ENCODE assay signal across 10 cellular contexts in the genomic region with DNA sequence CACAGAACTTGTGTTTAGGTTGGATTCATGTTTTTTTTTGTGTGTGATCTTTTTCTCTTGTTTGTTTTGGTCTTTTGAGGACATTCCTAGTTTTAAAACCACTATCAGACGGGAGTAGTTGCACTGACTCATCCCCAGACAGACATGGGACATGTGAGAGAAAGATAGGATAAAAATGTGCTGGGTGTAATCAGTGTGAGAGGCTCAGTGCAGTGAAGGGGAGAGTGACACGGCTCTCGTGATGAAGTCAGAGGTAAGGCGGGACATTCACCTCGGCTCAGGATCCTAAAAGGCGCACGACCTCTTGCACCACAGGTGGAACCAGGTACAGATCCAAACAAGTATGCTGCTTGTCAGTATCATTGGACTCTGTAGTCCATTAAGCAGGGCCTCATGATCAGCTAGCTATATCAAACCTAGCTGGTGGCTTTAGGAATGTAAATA. TPM values are rescaled to one million over a fixed set of nuclear protein-coding genes. Genes with fewer than 3 reads are reported as not detected.
A peak's percentile ranks its signal among the peaks of the same experiment; 100 is the strongest.
DNase-seq lines count a peak whose midpoint lies in the region; ATAC-seq and TF ChIP-seq lines count a peak whose summit lies in the region.
"Had no signal": no experiment of that assay in that cellular context is flagged by ENCODE, and none has a peak within 500 bp of the region (broad histone marks: within the 10 kb centered on the region; RNA-seq: fewer than 3 reads in every experiment).

No MANE protein-coding gene starts in this region.

- 25% methylated on average over 7 of the region's 7 CpGs for WGBS in right lobe of liver (ENCODE audit: insufficient coverage, low coverage, low lambda C conversion rate, missing lambda C conversion rate)

- H3K27ac ChIP-seq in right lobe of liver (peak overlapping the region in 2 of 3 donors; percentile 34 to 41), upper lobe of right lung (peak overlapping the region; percentile 38)
- H3K27ac ChIP-seq: 22Rv1 had no signal

- H3K36me3 ChIP-seq in right lobe of liver: no peaks in the 10 kb centered on the region
- peaks cover 5% of the 10 kb centered on the region for H3K36me3 ChIP-seq in upper lobe of right lung

- H3K4me1 ChIP-seq in right lobe of liver (peaks cover 0 to 93% (median 28%) of the 10 kb centered on the region in 4 donors), upper lobe of right lung (peaks cover 83% of the 10 kb centered on the region)

- no peak for DNase-seq in activated naive CD8-positive, alpha-beta T cell treated with anti-CD3 and anti-CD28 coated beads, Interleukin-2, amount 50 U/mL, for 24 hours
- DNase-seq in chondrocyte (ENCODE audit: low spot score) (no peak), right lobe of liver (peak; percentile 55 to 79 (median 78)), upper lobe of right lung (no peak), amniotic stem cell (lab: John Stamatoyannopoulos, UW) (no peak), progenitor cell of endocrine pancreas (ENCODE audit: low spot score, unreplicated experiment) (no peak)
- no peak for DNase-seq in T-helper 2 cell treated with Interferon-gamma antibody and Interleukin-4, amounts not matched to agents 5 μg/mL and 100 μg/mL, for 36 hours (ENCODE audit: low spot score)
- DNase-seq: amygdala had no signal

- no peak for ATAC-seq in activated naive CD8-positive, alpha-beta T cell treated with anti-CD3 and anti-CD28 coated beads, Interleukin-2, amount 50 U/mL, for 24 hours
- ATAC-seq in right lobe of liver: peak; percentile 47 to 75 (median 73)
- ATAC-seq in upper lobe of right lung: no peak

- H3K27me3 Mint-ChIP-seq in activated naive CD8-positive, alpha-beta T cell: no peaks in the 10 kb centered on the region
- no peaks in the 10 kb centered on the region for H3K27me3 Mint-ChIP-seq in activated naive CD8-positive, alpha-beta T cell treated with anti-CD3 and anti-CD28 coated beads, Interleukin-2, amount 50 U/mL, for 24 hours
- no peaks in the 10 kb centered on the region for H3K27me3 Mint-ChIP-seq in chondrocyte (ENCODE audit: low read depth)
- peaks cover 7% of the 10 kb centered on the region for H3K27me3 Mint-ChIP-seq in T-helper 2 cell treated with Interferon-gamma antibody and Interleukin-4, amounts not matched to agents 5 μg/mL and 100 μg/mL, for 36 hours (ENCODE audit: low read depth)
- no peaks in the 10 kb centered on the region for H3K27me3 Mint-ChIP-seq in progenitor cell of endocrine pancreas

- peaks cover 7% of the 10 kb centered on the region for H3K36me3 Mint-ChIP-seq in activated naive CD8-positive, alpha-beta T cell
- H3K36me3 Mint-ChIP-seq in activated naive CD8-positive, alpha-beta T cell treated with anti-CD3 and anti-CD28 coated beads, Interleukin-2, amount 50 U/mL, for 24 hours (ENCODE audit: low read depth): no peaks in the 10 kb centered on the region
- H3K36me3 Mint-ChIP-seq in chondrocyte (ENCODE audit: low read depth) (peaks cover 3% of the 10 kb centered on the region), progenitor cell of endocrine pancreas (ENCODE audit: insufficient read depth) (peaks cover 14% of the 10 kb centered on the region)
- H3K36me3 Mint-ChIP-seq in T-helper 2 cell treated with Interferon-gamma antibody and Interleukin-4, amounts not matched to agents 5 μg/mL and 100 μg/mL, for 36 hours (ENCODE audit: low read depth): peaks cover 3% of the 10 kb centered on the region

- intact Hi-C loops in right lobe of liver (cut with DNase I): no loop called here
- intact Hi-C loops in upper lobe of right lung (cut with DNase I): no loop called here

- peak overlapping the region; percentile 4 for H3K27ac Mint-ChIP-seq in activated naive CD8-positive, alpha-beta T cell
- no peak overlapping the region for H3K27ac Mint-ChIP-seq in activated naive CD8-positive, alpha-beta T cell treated with anti-CD3 and anti-CD28 coated beads, Interleukin-2, amount 50 U/mL, for 24 hours
- peak overlapping the region; percentile 94 for H3K27ac Mint-ChIP-seq in chondrocyte (ENCODE audit: unreplicated experiment)
- no peak overlapping the region for H3K27ac Mint-ChIP-seq in T-helper 2 cell treated with Interferon-gamma antibody and Interleukin-4, amounts not matched to agents 5 μg/mL and 100 μg/mL, for 36 hours
- no peak overlapping the region for H3K27ac Mint-ChIP-seq in progenitor cell of endocrine pancreas

- no peak overlapping the region for H3K4me3 Mint-ChIP-seq in activated naive CD8-positive, alpha-beta T cell
- no peak overlapping the region for H3K4me3 Mint-ChIP-seq in activated naive CD8-positive, alpha-beta T cell treated with anti-CD3 and anti-CD28 coated beads, Interleukin-2, amount 50 U/mL, for 24 hours
- H3K4me3 Mint-ChIP-seq in chondrocyte (ENCODE audit: unreplicated experiment) (no peak overlapping the region), progenitor cell of endocrine pancreas (ENCODE audit: low read depth) (no peak overlapping the region)
- no peak overlapping the region for H3K4me3 Mint-ChIP-seq in T-helper 2 cell treated with Interferon-gamma antibody and Interleukin-4, amounts not matched to agents 5 μg/mL and 100 μg/mL, for 36 hours

- no peaks in the 10 kb centered on the region for H3K9me3 Mint-ChIP-seq in activated naive CD8-positive, alpha-beta T cell (ENCODE audit: low read depth)
- no peaks in the 10 kb centered on the region for H3K9me3 Mint-ChIP-seq in activated naive CD8-positive, alpha-beta T cell treated with anti-CD3 and anti-CD28 coated beads, Interleukin-2, amount 50 U/mL, for 24 hours
- H3K9me3 Mint-ChIP-seq in chondrocyte (ENCODE audit: low read depth): no peaks in the 10 kb centered on the region
- H3K9me3 Mint-ChIP-seq in T-helper 2 cell treated with Interferon-gamma antibody and Interleukin-4, amounts not matched to agents 5 μg/mL and 100 μg/mL, for 36 hours: no peaks in the 10 kb centered on the region
- H3K9me3 Mint-ChIP-seq in progenitor cell of endocrine pancreas (ENCODE audit: low read depth): no peaks in the 10 kb centered on the region

- TF ChIP-seq CTCF in chondrocyte (IDR thresholded peaks at IDR 0.05) (no peak), right lobe of liver (IDR thresholded peaks at IDR 0.05) (no peak), upper lobe of right lung (IDR thresholded peaks at IDR 0.05) (no peak), progenitor cell of endocrine pancreas (IDR thresholded peaks at IDR 0.05; ENCODE audit: unreplicated experiment) (no peak)

- no peak overlapping the region for H3K4me3 ChIP-seq in right lobe of liver
- no peak overlapping the region for H3K4me3 ChIP-seq in upper lobe of right lung

- no peak for TF ChIP-seq POLR2A in right lobe of liver (IDR thresholded peaks at IDR 0.05)

- H3K27me3 ChIP-seq in right lobe of liver (no peaks in the 10 kb centered on the region), upper lobe of right lung (no peaks in the 10 kb centered on the region)

- peaks cover 68% of the 10 kb centered on the region for H3K4me1 Mint-ChIP-seq in activated naive CD8-positive, alpha-beta T cell (ENCODE audit: low read depth)
- peaks cover 55% of the 10 kb centered on the region for H3K4me1 Mint-ChIP-seq in activated naive CD8-positive, alpha-beta T cell treated with anti-CD3 and anti-CD28 coated beads, Interleukin-2, amount 50 U/mL, for 24 hours
- H3K4me1 Mint-ChIP-seq in chondrocyte (ENCODE audit: low read depth): peaks cover 81% of the 10 kb centered on the region
- H3K4me1 Mint-ChIP-seq in T-helper 2 cell treated with Interferon-gamma antibody and Interleukin-4, amounts not matched to agents 5 μg/mL and 100 μg/mL, for 36 hours (ENCODE audit: low read depth): peaks cover 33% of the 10 kb centered on the region
- H3K4me1 Mint-ChIP-seq in progenitor cell of endocrine pancreas (ENCODE audit: low read depth): peaks cover 8% of the 10 kb centered on the region

- H3K9me3 ChIP-seq in right lobe of liver (no peaks in the 10 kb centered on the region), upper lobe of right lung (no peaks in the 10 kb centered on the region)

RNA-seq across cellular contexts. Expression of a gene that starts 17.9 kb away (rescaled TPM):
- total RNA-seq in chondrocyte (42.7 to 58.1 TPM (median 45.0 TPM) in 3 replicates), right lobe of liver (10 to 100 TPM; 18.1 to 45.2 (median 23.8) TPM), upper lobe of right lung (73.6 TPM), progenitor cell of endocrine pancreas (45.2 and 47.6 TPM in 2 replicates)

Comparison
In these comparisons a context has a peak if more than half of its experiments do, and no peak if none do; other contexts are left out.
1. H3K27ac Mint-ChIP-seq: peak in activated naive CD8-positive, alpha-beta T cell (single experiment) and chondrocyte (single experiment); none in activated naive CD8-positive, alpha-beta T cell treated with anti-CD3 and anti-CD28 coated beads, Interleukin-2, amount 50 U/mL, for 24 hours (single experiment), T-helper 2 cell treated with Interferon-gamma antibody and Interleukin-4, amounts not matched to agents 5 μg/mL and 100 μg/mL, for 36 hours (single experiment) and progenitor cell of endocrine pancreas (single experiment).
2. ATAC-seq: peak in right lobe of liver (4 of 4); none in activated naive CD8-positive, alpha-beta T cell treated with anti-CD3 and anti-CD28 coated beads, Interleukin-2, amount 50 U/mL, for 24 hours (single experiment) and upper lobe of right lung (single experiment).
3. DNase-seq: peak in right lobe of liver (3 of 3); none in activated naive CD8-positive, alpha-beta T cell treated with anti-CD3 and anti-CD28 coated beads, Interleukin-2, amount 50 U/mL, for 24 hours (single experiment), chondrocyte (single experiment), upper lobe of right lung (single experiment), T-helper 2 cell treated with Interferon-gamma antibody and Interleukin-4, amounts not matched to agents 5 μg/mL and 100 μg/mL, for 36 hours (single experiment), amniotic stem cell (single experiment) and progenitor cell of endocrine pancreas (single experiment).